18 cellular contexts compared by ENCODE assay signal in the genomic region with DNA sequence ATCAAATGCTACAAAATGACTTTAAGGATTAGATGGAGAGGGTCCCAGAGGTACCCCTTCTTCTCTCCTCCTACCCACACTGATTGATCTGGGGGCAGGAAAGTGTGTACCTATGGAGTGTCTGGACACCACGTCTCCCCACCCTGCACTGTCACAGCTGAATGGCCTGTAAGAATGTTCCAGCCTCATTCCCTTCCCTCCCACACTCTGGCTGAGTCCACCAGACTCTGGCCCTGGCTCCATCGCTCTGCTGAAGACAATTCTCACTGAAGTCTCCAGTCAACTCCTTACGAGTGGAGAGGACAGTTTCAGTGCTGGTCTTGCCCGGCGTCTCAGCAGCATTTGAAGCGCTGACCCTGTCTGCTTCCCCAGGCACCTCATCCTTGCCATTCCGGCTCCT.
"Had no signal": no experiment of that assay in that cellular context is flagged by ENCODE, and none has a peak within 500 bp of the region (broad histone marks: within the 10 kb centered on the region; RNA-seq: fewer than 3 reads in every experiment).

No MANE protein-coding gene starts in this region.

- ATAC-seq: activated CD8-positive, alpha-beta T cell treated with anti-CD3 and anti-CD28 coated beads, Interleukin-2, amount 10 ng/mL, durations not matched to agents 7 days and 5 days; gastroesophageal sphincter; natural killer cell had no signal

- H3K36me3 ChIP-seq: cardiac muscle cell, right atrium auricular region had no signal

- H3K27me3 Mint-ChIP-seq: activated CD4-positive, alpha-beta T cell treated with anti-CD3 and anti-CD28 coated beads, Interleukin-2, amount 10 ng/mL, durations not matched to agents 24 days and 14 days had no signal

- H3K9me3 ChIP-seq: gastroesophageal sphincter, right atrium auricular region, upper lobe of left lung had no signal

- H3K9me3 Mint-ChIP-seq: activated CD4-positive, alpha-beta T cell treated with anti-CD3 and anti-CD28 coated beads, Interleukin-2, amount 10 ng/mL, durations not matched to agents 24 days and 14 days; activated naive CD8-positive, alpha-beta T cell treated with anti-CD3 and anti-CD28 coated beads for 36 hours; natural killer cell had no signal

- H3K27ac ChIP-seq: cardiac muscle cell, gastroesophageal sphincter, upper lobe of left lung had no signal

- H3K4me3 Mint-ChIP-seq: activated CD4-positive, alpha-beta T cell treated with anti-CD3 and anti-CD28 coated beads, Interleukin-2, amount 10 ng/mL, durations not matched to agents 24 days and 14 days; activated CD8-positive, alpha-beta T cell treated with anti-CD3 and anti-CD28 coated beads, Interleukin-2, amount 10 ng/mL, durations not matched to agents 7 days and 5 days; activated naive CD8-positive, alpha-beta T cell treated with anti-CD3 and anti-CD28 coated beads for 36 hours; natural killer cell had no signal

- H3K36me3 Mint-ChIP-seq: natural killer cell had no signal

- H3K4me3 ChIP-seq: cardiac muscle cell, gastroesophageal sphincter, right atrium auricular region, smooth muscle cell, upper lobe of left lung had no signal

- H3K27me3 ChIP-seq: cardiac muscle cell, gastroesophageal sphincter, right atrium auricular region, upper lobe of left lung had no signal

- H3K27ac Mint-ChIP-seq: activated CD4-positive, alpha-beta T cell treated with anti-CD3 and anti-CD28 coated beads, Interleukin-2, amount 10 ng/mL, durations not matched to agents 24 days and 14 days; activated CD8-positive, alpha-beta T cell treated with anti-CD3 and anti-CD28 coated beads, Interleukin-2, amount 10 ng/mL, durations not matched to agents 7 days and 5 days; activated naive CD8-positive, alpha-beta T cell treated with anti-CD3 and anti-CD28 coated beads for 36 hours; natural killer cell had no signal

- H3K4me1 Mint-ChIP-seq: activated CD4-positive, alpha-beta T cell treated with anti-CD3 and anti-CD28 coated beads, Interleukin-2, amount 10 ng/mL, durations not matched to agents 24 days and 14 days; activated naive CD8-positive, alpha-beta T cell treated with anti-CD3 and anti-CD28 coated beads for 36 hours; natural killer cell had no signal

- DNase-seq: activated CD4-positive, alpha-beta T cell treated with anti-CD3 and anti-CD28 coated beads, Interleukin-2, amount 10 ng/mL, durations not matched to agents 24 days and 14 days; activated CD8-positive, alpha-beta T cell treated with anti-CD3 and anti-CD28 coated beads, Interleukin-2, amount 10 ng/mL, durations not matched to agents 7 days and 5 days; activated naive CD8-positive, alpha-beta T cell treated with anti-CD3 and anti-CD28 coated beads for 36 hours; erythroblast; kidney; mesendoderm; natural killer cell; nucleus accumbens; posterior cingulate gyrus; stimulated activated CD4-positive, alpha-beta T cell treated with anti-CD3 and anti-CD28 coated beads, Interleukin-4, amount 100 ng/mL, for 4 hours; stimulated activated CD8-positive, alpha-beta memory T cell treated with anti-CD3 and anti-CD28 coated beads, Interleukin-4, amount 100 ng/mL, for 48 hours; stimulated activated naive CD4-positive, alpha-beta T cell treated with Interleukin-2 at 50 U/mL for 16 hours; substantia nigra; upper lobe of left lung had no signal

- H3K4me2 ChIP-seq: smooth muscle cell had no signal
